9 cellular contexts compared by ENCODE assay signal in the genomic region with DNA sequence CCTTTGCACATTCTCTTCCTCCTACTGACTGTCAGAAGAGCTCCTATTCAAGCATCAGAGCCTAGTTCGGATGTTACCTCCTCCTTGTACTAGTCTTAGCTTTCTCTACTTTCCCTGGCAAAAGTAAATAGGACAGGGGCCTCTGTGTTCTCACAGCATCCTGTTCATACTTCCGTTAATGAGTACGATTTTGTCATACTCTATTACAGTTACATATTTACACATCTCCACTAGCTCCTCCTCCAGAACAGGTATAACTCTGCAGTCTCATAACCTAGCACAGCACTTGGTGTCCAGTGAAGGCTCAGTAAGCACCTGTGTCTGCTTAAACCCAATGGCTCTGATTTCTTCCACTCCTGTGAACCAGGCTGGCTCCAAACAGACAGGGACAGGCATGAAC. TPM values are rescaled to one million over a fixed set of nuclear protein-coding genes. Genes with fewer than 3 reads are reported as not detected.
DNase-seq lines count a peak whose midpoint lies in the region; ATAC-seq and TF ChIP-seq lines count a peak whose summit lies in the region.
"Had no signal": no experiment of that assay in that cellular context is flagged by ENCODE, and none has a peak within 500 bp of the region (broad histone marks: within the 10 kb centered on the region; RNA-seq: fewer than 3 reads in every experiment).

No MANE protein-coding gene starts in this region.

- peak overlapping the region; percentile 10 to 82 (median 71) for H3K27ac ChIP-seq in gastroesophageal sphincter

- WGBS in gastroesophageal sphincter (ENCODE audit: low coverage in 1 of 2), 2 donors = 47 to 54% methylated on average over 3 of the region's 3 CpGs

- 0 out of 2 replicates have a peak, but pooled peaks cover 7% of the 10 kb centered on the region for H3K36me3 Mint-ChIP-seq in HFFc6 (ENCODE audit: low read depth)
- peaks cover 23% of the 10 kb centered on the region for H3K36me3 Mint-ChIP-seq in T-helper 1 cell treated with Interleukin-12 subunit alpha and Interleukin-12 subunit beta and Interleukin-4 antibody, amounts not matched to agents 30 μg/mL and 1 μg/mL, for 36 hours (ENCODE audit: low read depth)
- peaks cover 50% of the 10 kb centered on the region for H3K36me3 Mint-ChIP-seq in stimulated activated effector memory CD8-positive, alpha-beta T cell treated with anti-CD3 and anti-CD28 coated beads, Interleukin-12 subunit alpha, Interleukin-12 subunit beta, amount 100 ng/mL, for 72 hours

- peak overlapping the region; percentile 13; the same call in 1 of the 2 replicates for H3K4me3 Mint-ChIP-seq in HFFc6
- peak overlapping the region; percentile 43 for H3K4me3 Mint-ChIP-seq in T-helper 1 cell treated with Interleukin-12 subunit alpha and Interleukin-12 subunit beta and Interleukin-4 antibody, amounts not matched to agents 30 μg/mL and 1 μg/mL, for 36 hours
- peak overlapping the region; percentile 61 for H3K4me3 Mint-ChIP-seq in stimulated activated effector memory CD8-positive, alpha-beta T cell treated with anti-CD3 and anti-CD28 coated beads, Interleukin-12 subunit alpha, Interleukin-12 subunit beta, amount 100 ng/mL, for 72 hours

- no peak for TF ChIP-seq EP300 in gastroesophageal sphincter (IDR thresholded peaks at IDR 0.05)

- H3K27me3 Mint-ChIP-seq in HFFc6 (ENCODE audit: insufficient read depth) = peaks cover 5% of the 10 kb centered on the region; the same call in 1 of the 2 replicates
- H3K27me3 Mint-ChIP-seq in T-helper 1 cell treated with Interleukin-12 subunit alpha and Interleukin-12 subunit beta and Interleukin-4 antibody, amounts not matched to agents 30 μg/mL and 1 μg/mL, for 36 hours (ENCODE audit: low read depth) = no peaks in the 10 kb centered on the region

- peaks cover 0 to 15% of the 10 kb centered on the region in 2 donors for H3K36me3 ChIP-seq in gastroesophageal sphincter

- H3K9me3 Mint-ChIP-seq in HFFc6 = no peaks in the 10 kb centered on the region
- H3K9me3 Mint-ChIP-seq in T-helper 1 cell treated with Interleukin-12 subunit alpha and Interleukin-12 subunit beta and Interleukin-4 antibody, amounts not matched to agents 30 μg/mL and 1 μg/mL, for 36 hours = no peaks in the 10 kb centered on the region
- no peaks in the 10 kb centered on the region for H3K9me3 Mint-ChIP-seq in stimulated activated effector memory CD8-positive, alpha-beta T cell treated with anti-CD3 and anti-CD28 coated beads, Interleukin-12 subunit alpha, Interleukin-12 subunit beta, amount 100 ng/mL, for 72 hours

- TF ChIP-seq CTCF in HFFc6 (IDR thresholded peaks at IDR 0.05) (no peak), gastroesophageal sphincter (IDR thresholded peaks at IDR 0.05) (no peak)

- ATAC-seq in gastroesophageal sphincter (no peak), GM19035 (IDR thresholded peaks at IDR 0.05; ENCODE audit: unreplicated experiment) (no peak)
- peak; percentile 12 for ATAC-seq in stimulated activated effector memory CD8-positive, alpha-beta T cell treated with anti-CD3 and anti-CD28 coated beads, Interleukin-12 subunit alpha, Interleukin-12 subunit beta, amount 100 ng/mL, for 72 hours
- ATAC-seq: activated CD4-positive, CD25-positive, alpha-beta regulatory T cell treated with anti-CD3 and anti-CD28 coated beads, Interleukin-2, amount 50 U/mL, for 24 hours had no signal

- H3K4me3 ChIP-seq in gastroesophageal sphincter = no peak overlapping the region

- H3K9me3 ChIP-seq in gastroesophageal sphincter = no peaks in the 10 kb centered on the region

- no peak for DNase-seq in HFFc6
- no peak for DNase-seq in stimulated activated effector memory CD8-positive, alpha-beta T cell treated with anti-CD3 and anti-CD28 coated beads, Interleukin-12 subunit alpha, Interleukin-12 subunit beta, amount 100 ng/mL, for 72 hours (ENCODE audit: low spot score in 2 of 2)
- DNase-seq in NCI-H2107 treated with DMSO at 0.1 percent for 48 hours (lab: John Stamatoyannopoulos, UW; ENCODE audit: unreplicated experiment) = no peak
- no peak for DNase-seq in H4 (ENCODE audit: low spot score)
- DNase-seq: effector CD8-positive, alpha-beta T cell had no signal

- H3K27me3 ChIP-seq in gastroesophageal sphincter = no peaks in the 10 kb centered on the region

- H3K27ac Mint-ChIP-seq in HFFc6 = peak overlapping the region; percentile 69
- H3K27ac Mint-ChIP-seq in T-helper 1 cell treated with Interleukin-12 subunit alpha and Interleukin-12 subunit beta and Interleukin-4 antibody, amounts not matched to agents 30 μg/mL and 1 μg/mL, for 36 hours = peak overlapping the region; percentile 7
- peak overlapping the region; percentile 52 for H3K27ac Mint-ChIP-seq in stimulated activated effector memory CD8-positive, alpha-beta T cell treated with anti-CD3 and anti-CD28 coated beads, Interleukin-12 subunit alpha, Interleukin-12 subunit beta, amount 100 ng/mL, for 72 hours

- TF ChIP-seq POLR2A in gastroesophageal sphincter (IDR thresholded peaks at IDR 0.05) = no peak

- H3K4me1 ChIP-seq in gastroesophageal sphincter = peaks cover 21 to 80% (median 52%) of the 10 kb centered on the region in 3 donors

- peaks cover 50% of the 10 kb centered on the region for H3K4me1 Mint-ChIP-seq in HFFc6 (ENCODE audit: low read depth)
- peaks cover 57% of the 10 kb centered on the region for H3K4me1 Mint-ChIP-seq in T-helper 1 cell treated with Interleukin-12 subunit alpha and Interleukin-12 subunit beta and Interleukin-4 antibody, amounts not matched to agents 30 μg/mL and 1 μg/mL, for 36 hours (ENCODE audit: low read depth)
- peaks cover 76% of the 10 kb centered on the region for H3K4me1 Mint-ChIP-seq in stimulated activated effector memory CD8-positive, alpha-beta T cell treated with anti-CD3 and anti-CD28 coated beads, Interleukin-12 subunit alpha, Interleukin-12 subunit beta, amount 100 ng/mL, for 72 hours

RNA-seq across cellular contexts. Expression of a gene that starts 7.0 kb away (rescaled TPM):
- total RNA-seq in HFFc6 (2021; fragmentation: NEBNext Ultra II Directional; extraction: Animal tissue kit (Norgen Biotek cat#: 25700)) = 10 to 100 TPM; 39.3 to 48.0 (median 44.3) TPM
- total RNA-seq in gastroesophageal sphincter = 10 to 100 TPM; 41.6 to 69.1 (median 53.8) TPM
- total RNA-seq in H4 (2014; rRNA removed; shearing (Covaris generic)) = 35.6 and 43.7 TPM in 2 replicates

Comparison
In these comparisons a context has a peak if more than half of its experiments do, and no peak if none do; other contexts are left out.
1. H3K27ac Mint-ChIP-seq: peak in every context shown above with its lines; median percentile 69 in HFFc6; 52 in stimulated activated effector memory CD8-positive, alpha-beta T cell treated with anti-CD3 and anti-CD28 coated beads, Interleukin-12 subunit alpha, Interleukin-12 subunit beta, amount 100 ng/mL, for 72 hours; 7 in T-helper 1 cell treated with Interleukin-12 subunit alpha and Interleukin-12 subunit beta and Interleukin-4 antibody, amounts not matched to agents 30 μg/mL and 1 μg/mL, for 36 hours.